Comparison of ENCODE assay signal across 8 cellular contexts in genomic region chr1:150233359-150234308, GRCh38. TPM values are rescaled to one million over a fixed set of nuclear protein-coding genes. Genes with fewer than 3 reads are reported as not detected.
DNase-seq lines count a peak whose midpoint lies in the region; ATAC-seq and TF ChIP-seq lines count a peak whose summit lies in the region.

No MANE protein-coding gene starts in this region.

- H3K9me3 Mint-ChIP-seq in activated CD4-positive, alpha-beta memory T cell treated with anti-CD3 and anti-CD28 coated beads, Interleukin-2, amount 10 ng/mL, durations not matched to agents 7 days and 5 days = no peaks in the 10 kb centered on the region

- H3K27ac Mint-ChIP-seq in activated CD4-positive, alpha-beta memory T cell treated with anti-CD3 and anti-CD28 coated beads, Interleukin-2, amount 10 ng/mL, durations not matched to agents 7 days and 5 days = no peak overlapping the region

- H3K9me3 ChIP-seq in BLaER1 treated with 17β-estradiol and CSF1 and Interleukin-3, amounts not matched to agents 10 nM and 100 nM (replicated peaks in 1 of 11) = no peaks in the 10 kb centered on the region

- POLR2A ChIA-PET in activated CD4-positive, alpha-beta memory T cell treated with anti-CD3 and anti-CD28 coated beads, Interleukin-2, amount 10 ng/mL, durations not matched to agents 7 days and 5 days (lab: Charles Lee) = interaction anchor here (0.7 to 4.7 kb wide), 27 partner anchors 9 to 740 kb away, joined by 3 to 70 read pairs (median 6); partner anchors contain the start of genes APH1A, ENSA, FALEC and PLEKHO1

- H3K27me3 ChIP-seq in BLaER1 treated with 17β-estradiol and CSF1 and Interleukin-3, amounts not matched to agents 10 nM and 100 nM = no peaks in the 10 kb centered on the region

- H3K9ac ChIP-seq in BLaER1 treated with 17β-estradiol and CSF1 and Interleukin-3, amounts not matched to agents 10 nM and 100 nM = peak overlapping the region; percentile 97 to 100 (median 99)

- no peaks in the 10 kb centered on the region for H3K27me3 Mint-ChIP-seq in activated CD4-positive, alpha-beta memory T cell treated with anti-CD3 and anti-CD28 coated beads, Interleukin-2, amount 10 ng/mL, durations not matched to agents 7 days and 5 days

- no peak for TF ChIP-seq EP300 in Ishikawa (IDR thresholded peaks at IDR 0.05; ENCODE audit: borderline replicate concordance)

- no peak for TF ChIP-seq CTCF in fibroblast of the aortic adventitia (IDR thresholded peaks at IDR 0.05; ENCODE audit: insufficient read depth, low read length)

- H3K4me3 Mint-ChIP-seq in activated CD4-positive, alpha-beta memory T cell treated with anti-CD3 and anti-CD28 coated beads, Interleukin-2, amount 10 ng/mL, durations not matched to agents 7 days and 5 days = no peak overlapping the region

- H3K36me3 Mint-ChIP-seq in activated CD4-positive, alpha-beta memory T cell treated with anti-CD3 and anti-CD28 coated beads, Interleukin-2, amount 10 ng/mL, durations not matched to agents 7 days and 5 days (ENCODE audit: low read depth) = peaks cover 29% of the 10 kb centered on the region

- CTCF ChIA-PET in activated CD4-positive, alpha-beta memory T cell treated with anti-CD3 and anti-CD28 coated beads, Interleukin-2, amount 10 ng/mL, durations not matched to agents 7 days and 5 days (lab: Charles Lee) = interaction anchor here (0.6 to 2.6 kb wide), 12 partner anchors 9 to 326 kb away, joined by 3 to 9 read pairs (median 4); no protein-coding TSS in a partner anchor

- TF ChIP-seq RAD21 in Ishikawa (IDR thresholded peaks at IDR 0.05; ENCODE audit: low read depth) = no peak

- H3K36me3 ChIP-seq in BLaER1 treated with 17β-estradiol and CSF1 and Interleukin-3, amounts not matched to agents 10 nM and 100 nM = peaks cover 27 to 33% (median 32%) of the 10 kb centered on the region in 11 experiments

- H3K27ac ChIP-seq in BLaER1 treated with 17β-estradiol and CSF1 and Interleukin-3, amounts not matched to agents 10 nM and 100 nM = peak overlapping the region; percentile 94 to 100 (median 99); a peak in 21 of 22 replicates

- peak overlapping the region; percentile 84 to 99 (median 98) for H3K4me3 ChIP-seq in BLaER1 treated with 17β-estradiol and CSF1 and Interleukin-3, amounts not matched to agents 10 nM and 100 nM
- H3K4me3 ChIP-seq in fibroblast of the aortic adventitia (ENCODE audit: low read depth, low read length) = peak overlapping the region; percentile 91

- H3K4me1 ChIP-seq in BLaER1 treated with 17β-estradiol and CSF1 and Interleukin-3, amounts not matched to agents 10 nM and 100 nM = peaks cover 23 to 33% (median 29%) of the 10 kb centered on the region in 10 experiments

- peak; percentile 42 for DNase-seq in activated CD4-positive, alpha-beta memory T cell treated with anti-CD3 and anti-CD28 coated beads, Interleukin-2, amount 10 ng/mL, durations not matched to agents 7 days and 5 days
- DNase-seq in fibroblast of the aortic adventitia (ENCODE audit: low read depth) (peak; percentile 33), renal cortical epithelial cell (ENCODE audit: low read depth) (peak; percentile 42)

- peaks cover 29% of the 10 kb centered on the region for H3K4me1 Mint-ChIP-seq in activated CD4-positive, alpha-beta memory T cell treated with anti-CD3 and anti-CD28 coated beads, Interleukin-2, amount 10 ng/mL, durations not matched to agents 7 days and 5 days

- peak overlapping the region; percentile 80 to 95 (median 87) for H3K4me2 ChIP-seq in BLaER1 treated with 17β-estradiol and CSF1 and Interleukin-3, amounts not matched to agents 10 nM and 100 nM

- peaks cover 0 to 25% (median 7%) of the 10 kb centered on the region in 11 experiments; a peak in 8 of 22 replicates for H4K20me1 ChIP-seq in BLaER1 treated with 17β-estradiol and CSF1 and Interleukin-3, amounts not matched to agents 10 nM and 100 nM

- no peak for ATAC-seq in GM21447 (IDR thresholded peaks at IDR 0.05; ENCODE audit: unreplicated experiment)
- ATAC-seq in GM21423 (IDR thresholded peaks at IDR 0.05; ENCODE audit: unreplicated experiment) = no peak
- ATAC-seq in HG02885 (IDR thresholded peaks at IDR 0.05; ENCODE audit: poor library complexity, unreplicated experiment) = no peak

TF ChIP-seq in Ishikawa, 13 proteins besides CTCF, POLR2A, EP300 and RAD21:
- no peak for TF ChIP-seq CREB1 (IDR thresholded peaks at IDR 0.05; ENCODE audit: low read depth)
- peak; percentile 54; the same call in 1 of the 2 replicates for TF ChIP-seq EGR1 (IDR thresholded peaks at IDR 0.05)

RNA-seq across cellular contexts. Expression of gene ANP32E, which starts 2.3 kb away (rescaled TPM):
- 100 to 1,000 TPM; 185 TPM for total RNA-seq in activated CD4-positive, alpha-beta memory T cell treated with anti-CD3 and anti-CD28 coated beads, Interleukin-2, amount 10 ng/mL, durations not matched to agents 7 days and 5 days
- 35.1 and 52.1 TPM in 2 replicates for total RNA-seq in fibroblast of the aortic adventitia (ENCODE audit: low replicate concordance)
- total RNA-seq in renal cortical epithelial cell = 23.6 and 28.3 TPM in 2 replicates

RNA-seq across cellular contexts. Expression of gene CA14, which starts 23.9 kb away (rescaled TPM):
- not detected for total RNA-seq in activated CD4-positive, alpha-beta memory T cell treated with anti-CD3 and anti-CD28 coated beads, Interleukin-2, amount 10 ng/mL, durations not matched to agents 7 days and 5 days
- total RNA-seq in fibroblast of the aortic adventitia (ENCODE audit: low replicate concordance) (not detected in 2 replicates), renal cortical epithelial cell (not detected in 2 replicates)

RNA-seq across cellular contexts. Expression of gene APH1A, which starts 35.2 kb away (rescaled TPM):
- 100 to 1,000 TPM; 142 to 144 TPM for total RNA-seq in activated CD4-positive, alpha-beta memory T cell treated with anti-CD3 and anti-CD28 coated beads, Interleukin-2, amount 10 ng/mL, durations not matched to agents 7 days and 5 days
- total RNA-seq in fibroblast of the aortic adventitia (ENCODE audit: low replicate concordance) (83.5 and 110 TPM in 2 replicates), renal cortical epithelial cell (70.0 and 126 TPM in 2 replicates)

RNA-seq across cellular contexts. Expression of gene C1orf54, which starts 39.0 kb away (rescaled TPM):
- 1 to 10 TPM; 4.1 TPM for total RNA-seq in activated CD4-positive, alpha-beta memory T cell treated with anti-CD3 and anti-CD28 coated beads, Interleukin-2, amount 10 ng/mL, durations not matched to agents 7 days and 5 days
- 33.3 and 76.5 TPM in 2 replicates for total RNA-seq in fibroblast of the aortic adventitia (ENCODE audit: low replicate concordance)
- total RNA-seq in renal cortical epithelial cell = 1.9 and 2.1 TPM in 2 replicates

RNA-seq across cellular contexts. Expression of gene CIART, which starts 48.7 kb away (rescaled TPM):
- total RNA-seq in activated CD4-positive, alpha-beta memory T cell treated with anti-CD3 and anti-CD28 coated beads, Interleukin-2, amount 10 ng/mL, durations not matched to agents 7 days and 5 days = 1 to 10 TPM; 1.5 to 1.7 TPM
- total RNA-seq in fibroblast of the aortic adventitia (ENCODE audit: low replicate concordance) (9.8 and 26.8 TPM in 2 replicates), renal cortical epithelial cell (2.4 and 3.6 TPM in 2 replicates)
